ENCODE assay signal across 1 cellular context in genomic region chr19:45882652-45883585, GRCh38.
A peak's percentile ranks its signal among the peaks of the same experiment; 100 is the strongest.
TF ChIP-seq lines count a peak whose summit lies in the region.

No MANE protein-coding gene starts in this region.

TF ChIP-seq in GM12878, 131 proteins besides CTCF, POLR2A, EP300 and RAD21 (continues in another document):
- TF ChIP-seq JUND (IDR thresholded peaks at IDR 0.05; ENCODE audit: low read depth, low read length) (0 out of 2 replicates have a peak, but pooled peaks have one; percentile 16), MYB (IDR thresholded peaks at IDR 0.05; ENCODE audit: borderline replicate concordance, low read depth, low read length) (peak; percentile 69; the same call in 1 of the 2 replicates), HDAC6 (IDR thresholded peaks at IDR 0.05; ENCODE audit: unreplicated experiment) (no peak), ZBTB4 (CRISPR knock-in tag; IDR thresholded peaks at IDR 0.05) (no peak), ZNF622 (IDR thresholded peaks at IDR 0.05) (no peak), SREBF1 (IDR thresholded peaks at IDR 0.05; ENCODE audit: low read length) (0 out of 2 replicates have a peak, but pooled peaks have one; percentile 14), YY1 (IDR thresholded peaks at IDR 0.05; ENCODE audit: low read depth, low read length) (peak; percentile 89), SIX5 (IDR thresholded peaks at IDR 0.05; ENCODE audit: low read depth, low read length, severe bottlenecking) (no peak), ZNF384 (IDR thresholded peaks at IDR 0.05; ENCODE audit: borderline replicate concordance, low read depth, low read length) (peak; percentile 89), NFYA (IDR thresholded peaks at IDR 0.05; ENCODE audit: borderline replicate concordance, low read depth, low read length) (no peak), FOXK2 (IDR thresholded peaks at IDR 0.05) (no peak), KDM1A (IDR thresholded peaks at IDR 0.05; ENCODE audit: borderline replicate concordance) (no peak), ETV6 (conservative IDR thresholded peaks at IDR 0.05 in 1 of 2, IDR thresholded peaks at IDR 0.05 in 1 of 2; ENCODE audit: borderline replicate concordance in 1 of 2, low read depth in 1 of 2) (no peak), CHD2 (IDR thresholded peaks at IDR 0.05; ENCODE audit: borderline replicate concordance, low read depth, low read length) (peak; percentile 83), BCL11A (IDR thresholded peaks at IDR 0.05; ENCODE audit: low read depth, low read length) (peak; percentile 30; the same call in 1 of the 2 replicates), PML (IDR thresholded peaks at IDR 0.05; ENCODE audit: low read length) (no peak), KLF5 (IDR thresholded peaks at IDR 0.05; ENCODE audit: partially characterized antibody) (peak; percentile 68), BRCA1 (IDR thresholded peaks at IDR 0.05; ENCODE audit: low read depth, low read length) (no peak), TCF12 (IDR thresholded peaks at IDR 0.05; ENCODE audit: low read depth, low read length) (peak; percentile 93), CBFB (IDR thresholded peaks at IDR 0.05; ENCODE audit: low read depth) (peak; percentile 24; the same call in 1 of the 2 replicates), SUPT20H (IDR thresholded peaks at IDR 0.05; ENCODE audit: borderline replicate concordance, control insufficient read depth, low read depth, low read length) (no peak), IKZF1 (conservative IDR thresholded peaks at IDR 0.05) (peak; percentile 66), NFXL1 (IDR thresholded peaks at IDR 0.05; ENCODE audit: borderline replicate concordance) (no peak), RBBP5 (conservative IDR thresholded peaks at IDR 0.05) (no peak), MAX (IDR thresholded peaks at IDR 0.05; ENCODE audit: low read depth, low read length) (no peak; the same call in 1 of the 2 replicates), SMC3 (IDR thresholded peaks at IDR 0.05; ENCODE audit: borderline replicate concordance, low read length) (peak; percentile 95), MXI1 (IDR thresholded peaks at IDR 0.05; ENCODE audit: low read depth, low read length) (peak; percentile 31), ATF2 (IDR thresholded peaks at IDR 0.05; ENCODE audit: low read length) (no peak), NR2C2 (IDR thresholded peaks at IDR 0.05; ENCODE audit: borderline replicate concordance, control insufficient read depth, insufficient read length, low read depth) (no peak), CBX5 (IDR thresholded peaks at IDR 0.05; ENCODE audit: low read depth) (no peak), MTA2 (IDR thresholded peaks at IDR 0.05; ENCODE audit: low read depth) (peak; percentile 67), JUNB (IDR thresholded peaks at IDR 0.05) (no peak), MYC (IDR thresholded peaks at IDR 0.05; ENCODE audit: insufficient read depth, insufficient read length, insufficient replicate concordance, low read length, severe bottlenecking) (no peak), RELB (IDR thresholded peaks at IDR 0.05; ENCODE audit: low read depth) (peak; percentile 63; the same call in 1 of the 2 replicates), CHD4 (IDR thresholded peaks at IDR 0.05) (no peak)
- TF ChIP-seq, protein P1, sequence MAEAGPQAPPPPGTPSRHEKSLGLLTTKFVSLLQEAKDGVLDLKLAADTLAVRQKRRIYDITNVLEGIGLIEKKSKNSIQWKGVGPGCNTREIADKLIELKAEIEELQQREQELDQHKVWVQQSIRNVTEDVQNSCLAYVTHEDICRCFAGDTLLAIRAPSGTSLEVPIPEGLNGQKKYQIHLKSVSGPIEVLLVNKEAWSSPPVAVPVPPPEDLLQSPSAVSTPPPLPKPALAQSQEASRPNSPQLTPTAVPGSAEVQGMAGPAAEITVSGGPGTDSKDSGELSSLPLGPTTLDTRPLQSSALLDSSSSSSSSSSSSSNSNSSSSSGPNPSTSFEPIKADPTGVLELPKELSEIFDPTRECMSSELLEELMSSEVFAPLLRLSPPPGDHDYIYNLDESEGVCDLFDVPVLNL (IDR thresholded peaks at IDR 0.05; ENCODE audit: low read depth, low read length) = no peak
- TF ChIP-seq, protein P2, sequence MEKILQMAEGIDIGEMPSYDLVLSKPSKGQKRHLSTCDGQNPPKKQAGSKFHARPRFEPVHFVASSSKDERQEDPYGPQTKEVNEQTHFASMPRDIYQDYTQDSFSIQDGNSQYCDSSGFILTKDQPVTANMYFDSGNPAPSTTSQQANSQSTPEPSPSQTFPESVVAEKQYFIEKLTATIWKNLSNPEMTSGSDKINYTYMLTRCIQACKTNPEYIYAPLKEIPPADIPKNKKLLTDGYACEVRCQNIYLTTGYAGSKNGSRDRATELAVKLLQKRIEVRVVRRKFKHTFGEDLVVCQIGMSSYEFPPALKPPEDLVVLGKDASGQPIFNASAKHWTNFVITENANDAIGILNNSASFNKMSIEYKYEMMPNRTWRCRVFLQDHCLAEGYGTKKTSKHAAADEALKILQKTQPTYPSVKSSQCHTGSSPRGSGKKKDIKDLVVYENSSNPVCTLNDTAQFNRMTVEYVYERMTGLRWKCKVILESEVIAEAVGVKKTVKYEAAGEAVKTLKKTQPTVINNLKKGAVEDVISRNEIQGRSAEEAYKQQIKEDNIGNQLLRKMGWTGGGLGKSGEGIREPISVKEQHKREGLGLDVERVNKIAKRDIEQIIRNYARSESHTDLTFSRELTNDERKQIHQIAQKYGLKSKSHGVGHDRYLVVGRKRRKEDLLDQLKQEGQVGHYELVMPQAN (conservative IDR thresholded peaks at IDR 0.05) = peak; percentile 79; the same call in 1 of the 2 replicates
- TF ChIP-seq, protein P3, sequence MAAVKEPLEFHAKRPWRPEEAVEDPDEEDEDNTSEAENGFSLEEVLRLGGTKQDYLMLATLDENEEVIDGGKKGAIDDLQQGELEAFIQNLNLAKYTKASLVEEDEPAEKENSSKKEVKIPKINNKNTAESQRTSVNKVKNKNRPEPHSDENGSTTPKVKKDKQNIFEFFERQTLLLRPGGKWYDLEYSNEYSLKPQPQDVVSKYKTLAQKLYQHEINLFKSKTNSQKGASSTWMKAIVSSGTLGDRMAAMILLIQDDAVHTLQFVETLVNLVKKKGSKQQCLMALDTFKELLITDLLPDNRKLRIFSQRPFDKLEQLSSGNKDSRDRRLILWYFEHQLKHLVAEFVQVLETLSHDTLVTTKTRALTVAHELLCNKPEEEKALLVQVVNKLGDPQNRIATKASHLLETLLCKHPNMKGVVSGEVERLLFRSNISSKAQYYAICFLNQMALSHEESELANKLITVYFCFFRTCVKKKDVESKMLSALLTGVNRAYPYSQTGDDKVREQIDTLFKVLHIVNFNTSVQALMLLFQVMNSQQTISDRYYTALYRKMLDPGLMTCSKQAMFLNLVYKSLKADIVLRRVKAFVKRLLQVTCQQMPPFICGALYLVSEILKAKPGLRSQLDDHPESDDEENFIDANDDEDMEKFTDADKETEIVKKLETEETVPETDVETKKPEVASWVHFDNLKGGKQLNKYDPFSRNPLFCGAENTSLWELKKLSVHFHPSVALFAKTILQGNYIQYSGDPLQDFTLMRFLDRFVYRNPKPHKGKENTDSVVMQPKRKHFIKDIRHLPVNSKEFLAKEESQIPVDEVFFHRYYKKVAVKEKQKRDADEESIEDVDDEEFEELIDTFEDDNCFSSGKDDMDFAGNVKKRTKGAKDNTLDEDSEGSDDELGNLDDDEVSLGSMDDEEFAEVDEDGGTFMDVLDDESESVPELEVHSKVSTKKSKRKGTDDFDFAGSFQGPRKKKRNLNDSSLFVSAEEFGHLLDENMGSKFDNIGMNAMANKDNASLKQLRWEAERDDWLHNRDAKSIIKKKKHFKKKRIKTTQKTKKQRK (IDR thresholded peaks at IDR 0.05; ENCODE audit: low read depth, low read length) = no peak
- TF ChIP-seq, protein P4, sequence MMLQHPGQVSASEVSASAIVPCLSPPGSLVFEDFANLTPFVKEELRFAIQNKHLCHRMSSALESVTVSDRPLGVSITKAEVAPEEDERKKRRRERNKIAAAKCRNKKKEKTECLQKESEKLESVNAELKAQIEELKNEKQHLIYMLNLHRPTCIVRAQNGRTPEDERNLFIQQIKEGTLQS (IDR thresholded peaks at IDR 0.05; ENCODE audit: borderline replicate concordance, extremely low read depth, low read depth, low read length) = peak; percentile 64; the same call in 1 of the 2 replicates
- TF ChIP-seq, protein P5, sequence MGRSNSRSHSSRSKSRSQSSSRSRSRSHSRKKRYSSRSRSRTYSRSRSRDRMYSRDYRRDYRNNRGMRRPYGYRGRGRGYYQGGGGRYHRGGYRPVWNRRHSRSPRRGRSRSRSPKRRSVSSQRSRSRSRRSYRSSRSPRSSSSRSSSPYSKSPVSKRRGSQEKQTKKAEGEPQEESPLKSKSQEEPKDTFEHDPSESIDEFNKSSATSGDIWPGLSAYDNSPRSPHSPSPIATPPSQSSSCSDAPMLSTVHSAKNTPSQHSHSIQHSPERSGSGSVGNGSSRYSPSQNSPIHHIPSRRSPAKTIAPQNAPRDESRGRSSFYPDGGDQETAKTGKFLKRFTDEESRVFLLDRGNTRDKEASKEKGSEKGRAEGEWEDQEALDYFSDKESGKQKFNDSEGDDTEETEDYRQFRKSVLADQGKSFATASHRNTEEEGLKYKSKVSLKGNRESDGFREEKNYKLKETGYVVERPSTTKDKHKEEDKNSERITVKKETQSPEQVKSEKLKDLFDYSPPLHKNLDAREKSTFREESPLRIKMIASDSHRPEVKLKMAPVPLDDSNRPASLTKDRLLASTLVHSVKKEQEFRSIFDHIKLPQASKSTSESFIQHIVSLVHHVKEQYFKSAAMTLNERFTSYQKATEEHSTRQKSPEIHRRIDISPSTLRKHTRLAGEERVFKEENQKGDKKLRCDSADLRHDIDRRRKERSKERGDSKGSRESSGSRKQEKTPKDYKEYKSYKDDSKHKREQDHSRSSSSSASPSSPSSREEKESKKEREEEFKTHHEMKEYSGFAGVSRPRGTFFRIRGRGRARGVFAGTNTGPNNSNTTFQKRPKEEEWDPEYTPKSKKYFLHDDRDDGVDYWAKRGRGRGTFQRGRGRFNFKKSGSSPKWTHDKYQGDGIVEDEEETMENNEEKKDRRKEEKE (IDR thresholded peaks at IDR 0.05) = no peak
